In genomic region chrY:17907351-17907750, GRCh38 we compare ENCODE assay signal across 12 cellular contexts. TPM values are rescaled to one million over a fixed set of nuclear protein-coding genes. Genes with fewer than 3 reads are reported as not detected.
"Had no signal": no experiment of that assay in that cellular context is flagged by ENCODE, and none has a peak within 500 bp of the region (broad histone marks: within the 10 kb centered on the region; RNA-seq: fewer than 3 reads in every experiment).

No MANE protein-coding gene starts in this region.

RNA-seq across cellular contexts. Expression of gene CDY2B, which starts 27.3 kb away (rescaled TPM):
- total RNA-seq: OCI-LY7, PC-3, PC-9, Peyer's patch, Right ventricle myocardium inferior, Right ventricle myocardium superior, RPMI7951, SJCRH30, SJSA1, SK-MEL-5, T-cell had no signal
- polyA plus RNA-seq: SK-N-SH had no signal
